Comparison of ENCODE assay signal across 23 cellular contexts in genomic region chr17:37037590-37038155, GRCh38.
DNase-seq lines count a peak whose midpoint lies in the region; ATAC-seq and TF ChIP-seq lines count a peak whose summit lies in the region.
"Had no signal": no experiment of that assay in that cellular context is flagged by ENCODE, and none has a peak within 500 bp of the region (broad histone marks: within the 10 kb centered on the region; RNA-seq: fewer than 3 reads in every experiment).

No MANE protein-coding gene starts in this region.

- no peak overlapping the region for H3K4me3 Mint-ChIP-seq in CD8-positive, alpha-beta memory T cell
- H3K4me3 Mint-ChIP-seq: CD14-positive monocyte had no signal

- H3K36me3 ChIP-seq in CD8-positive, alpha-beta memory T cell (ENCODE audit: insufficient read depth, low read length), result peaks cover 4% of the 10 kb centered on the region

- peaks cover 5 to 51% (median 14%) of the 10 kb centered on the region in 3 donors for H3K36me3 Mint-ChIP-seq in CD8-positive, alpha-beta memory T cell

- no peaks in the 10 kb centered on the region for H3K9me3 Mint-ChIP-seq in CD8-positive, alpha-beta memory T cell
- H3K9me3 Mint-ChIP-seq: CD14-positive monocyte had no signal

- TF ChIP-seq CTCF in AG10803 (conservative IDR thresholded peaks at IDR 0.05; ENCODE audit: low read length) (no peak), VCaP (conservative IDR thresholded peaks at IDR 0.05) (no peak), fibroblast of villous mesenchyme (IDR thresholded peaks at IDR 0.05; ENCODE audit: insufficient read depth, low read depth, low read length) (no peak)

- peaks cover 0 to 12% (median 10%) of the 10 kb centered on the region in 3 donors for H3K4me1 Mint-ChIP-seq in CD8-positive, alpha-beta memory T cell
- H3K4me1 Mint-ChIP-seq: CD14-positive monocyte had no signal

- H3K27ac ChIP-seq in CD8-positive, alpha-beta memory T cell (ENCODE audit: low read depth, low read length), result no peak overlapping the region
- peak overlapping the region; percentile 67 for H3K27ac ChIP-seq in VCaP
- H3K27ac ChIP-seq: A549, RWPE1 had no signal

- peak overlapping the region in 5 of 8 donors; percentile 4 to 93 (median 53) for H3K27ac Mint-ChIP-seq in CD8-positive, alpha-beta memory T cell

- no peak for ATAC-seq in HG03196 (IDR thresholded peaks at IDR 0.05; ENCODE audit: unreplicated experiment)
- ATAC-seq: A549, Panc1 had no signal

- no peaks in the 10 kb centered on the region for H3K27me3 ChIP-seq in CD8-positive, alpha-beta memory T cell (ENCODE audit: insufficient read depth, low read length, poor library complexity, severe bottlenecking)

- DNase-seq in AG10803 (ENCODE audit: low read depth) (peak; percentile 82), fibroblast of villous mesenchyme (ENCODE audit: low read depth) (peak; percentile 29), COR-L47 (lab: John Stamatoyannopoulos, UW) (no peak), C1 segment of cervical spinal cord (lab: John Stamatoyannopoulos, UW) (no peak)
- DNase-seq in CD8-positive, alpha-beta memory T cell, result no peak
- DNase-seq: EL; GDM1; NCI-H1105; NCI-H1436 treated with DMSO at 0.1 percent for 48 hours; NCI-H187 treated with DMSO at 0.1 percent for 48 hours; NCI-H2171 treated with DMSO at 0.1 percent for 48 hours; NCI-H345; NCI-H524; NCI-H748 treated with DMSO at 0.1 percent for 48 hours; NK-92 treated with Interleukin-12 subunit alpha and Interleukin-12 subunit beta, amount 100 ng/mL, for 24 hours; SHP77 treated with DMSO at 0.1 percent for 48 hours; T-helper 1 cell had no signal

- H3K4me1 ChIP-seq in CD8-positive, alpha-beta memory T cell (ENCODE audit: insufficient read depth, low read length), result no peaks in the 10 kb centered on the region
- H3K4me1 ChIP-seq: A549 had no signal

- CTCF ChIA-PET in CD8-positive, alpha-beta memory T cell (lab: Charles Lee), result no interaction called here

- POLR2A ChIA-PET in CD8-positive, alpha-beta memory T cell (lab: Charles Lee), result no interaction called here

- no peaks in the 10 kb centered on the region for H3K9me3 ChIP-seq in CD8-positive, alpha-beta memory T cell (ENCODE audit: low read length)
- H3K9me3 ChIP-seq: A549 had no signal

- peaks cover 0 to 1% of the 10 kb centered on the region in 2 donors for H3K27me3 Mint-ChIP-seq in CD8-positive, alpha-beta memory T cell

- H3K4me3 ChIP-seq in AG10803 (ENCODE audit: low read length) (no peak overlapping the region), fibroblast of villous mesenchyme (ENCODE audit: low read depth, low read length) (no peak overlapping the region)
- no peak overlapping the region for H3K4me3 ChIP-seq in CD8-positive, alpha-beta memory T cell (ENCODE audit: low read length)
- H3K4me3 ChIP-seq: A549 had no signal

Comparison
In these comparisons a context has a peak if more than half of its experiments do, and no peak if none do; other contexts are left out.
1. DNase-seq: peak in AG10803 (single experiment) and fibroblast of villous mesenchyme (single experiment); none in CD8-positive, alpha-beta memory T cell (0 of 5), COR-L47 (single experiment) and C1 segment of cervical spinal cord (0 of 14).